29 cellular contexts compared by ENCODE assay signal in genomic region chrX:39981946-39982345, GRCh38.
"Had no signal": no experiment of that assay in that cellular context is flagged by ENCODE, and none has a peak within 500 bp of the region (broad histone marks: within the 10 kb centered on the region; RNA-seq: fewer than 3 reads in every experiment).

No MANE protein-coding gene starts in this region.

- DNase-seq: activated CD4-positive, alpha-beta memory T cell treated with anti-CD3 and anti-CD28 coated beads, Interleukin-2, amount 10 ng/mL, durations not matched to agents 7 days and 5 days; activated CD4-positive, alpha-beta T cell treated with anti-CD3 and anti-CD28 coated beads for 1 hour; activated CD4-positive, alpha-beta T cell treated with anti-CD3 and anti-CD28 coated beads for 4 hours; activated CD4-positive, alpha-beta T cell treated with anti-CD3 and anti-CD28 coated beads, Interleukin-2, amount 10 ng/mL, durations not matched to agents 7 days and 5 days; activated CD4-positive, alpha-beta T cell treated with anti-CD3 and anti-CD28 coated beads, Interleukin-2, amount 50 U/mL, for 4 hours; activated CD8-positive, alpha-beta memory T cell treated with anti-CD3 and anti-CD28 coated beads, Interleukin-2, amount 50 U/mL, for 48 hours; activated gamma-delta T cell; activated naive CD4-positive, alpha-beta T cell; activated naive CD4-positive, alpha-beta T cell treated with anti-CD3 and anti-CD28 coated beads, Interleukin-2, amount 10 ng/mL, durations not matched to agents 7 days and 5 days; activated T-cell treated with anti-CD3 and anti-CD28 coated beads for 4 hours; activated T-cell treated with anti-CD3 and anti-CD28 coated beads, Interleukin-2, amount 50 U/mL, for 24 hours; activated T-cell treated with anti-CD3 and anti-CD28 coated beads, Interleukin-2, amount 50 U/mL, for 72 hours; adrenal gland; amygdala; aorta; body of pancreas; caudate nucleus; cortex of kidney; dermis blood vessel endothelial cell; effector CD4-positive, alpha-beta T cell; effector memory CD8-positive, alpha-beta T cell; erythroblast; esophagus squamous epithelium; foreskin melanocyte; T-helper 2 cell had no signal

- H3K27ac ChIP-seq: adrenal gland, body of pancreas, esophagus squamous epithelium, gastroesophageal sphincter had no signal

- H3K4me1 ChIP-seq: adrenal gland, body of pancreas had no signal

- H3K27ac Mint-ChIP-seq: activated CD4-positive, alpha-beta memory T cell treated with anti-CD3 and anti-CD28 coated beads, Interleukin-2, amount 10 ng/mL, durations not matched to agents 7 days and 5 days; activated CD4-positive, alpha-beta T cell treated with anti-CD3 and anti-CD28 coated beads, Interleukin-2, amount 10 ng/mL, durations not matched to agents 7 days and 5 days; activated naive CD4-positive, alpha-beta T cell treated with anti-CD3 and anti-CD28 coated beads, Interleukin-2, amount 10 ng/mL, durations not matched to agents 7 days and 5 days; activated naive CD4-positive, alpha-beta T cell treated with anti-CD3 and anti-CD28 coated beads, Interleukin-2, amount 50 U/mL, for 72 hours; activated T-cell treated with anti-CD3 and anti-CD28 coated beads, Interleukin-2, amount 50 U/mL, for 24 hours; activated T-cell treated with anti-CD3 and anti-CD28 coated beads, Interleukin-2, amount 50 U/mL, for 72 hours; effector memory CD8-positive, alpha-beta T cell; WTC11 had no signal

- H3K9me3 ChIP-seq: adrenal gland, body of pancreas, esophagus squamous epithelium, gastroesophageal sphincter had no signal

- H3K36me3 Mint-ChIP-seq: activated naive CD4-positive, alpha-beta T cell treated with anti-CD3 and anti-CD28 coated beads, Interleukin-2, amount 10 ng/mL, durations not matched to agents 7 days and 5 days; activated naive CD4-positive, alpha-beta T cell treated with anti-CD3 and anti-CD28 coated beads, Interleukin-2, amount 50 U/mL, for 72 hours; WTC11 had no signal

- H3K4me3 ChIP-seq: adrenal gland, body of pancreas, esophagus squamous epithelium, gastroesophageal sphincter had no signal

- H3K27me3 ChIP-seq: adrenal gland, body of pancreas, esophagus squamous epithelium, gastroesophageal sphincter had no signal

- H3K36me3 ChIP-seq: adrenal gland, esophagus squamous epithelium, gastroesophageal sphincter had no signal

- H3K4me3 Mint-ChIP-seq: activated CD4-positive, alpha-beta memory T cell treated with anti-CD3 and anti-CD28 coated beads, Interleukin-2, amount 10 ng/mL, durations not matched to agents 7 days and 5 days; activated CD4-positive, alpha-beta T cell treated with anti-CD3 and anti-CD28 coated beads, Interleukin-2, amount 10 ng/mL, durations not matched to agents 7 days and 5 days; activated naive CD4-positive, alpha-beta T cell treated with anti-CD3 and anti-CD28 coated beads, Interleukin-2, amount 10 ng/mL, durations not matched to agents 7 days and 5 days; activated T-cell treated with anti-CD3 and anti-CD28 coated beads, Interleukin-2, amount 50 U/mL, for 24 hours; activated T-cell treated with anti-CD3 and anti-CD28 coated beads, Interleukin-2, amount 50 U/mL, for 72 hours; effector memory CD8-positive, alpha-beta T cell; WTC11 had no signal

- H3K27me3 Mint-ChIP-seq: activated CD4-positive, alpha-beta memory T cell treated with anti-CD3 and anti-CD28 coated beads, Interleukin-2, amount 10 ng/mL, durations not matched to agents 7 days and 5 days; effector memory CD8-positive, alpha-beta T cell had no signal

- H3K9me3 Mint-ChIP-seq: activated CD4-positive, alpha-beta memory T cell treated with anti-CD3 and anti-CD28 coated beads, Interleukin-2, amount 10 ng/mL, durations not matched to agents 7 days and 5 days; activated CD4-positive, alpha-beta T cell treated with anti-CD3 and anti-CD28 coated beads, Interleukin-2, amount 10 ng/mL, durations not matched to agents 7 days and 5 days; activated naive CD4-positive, alpha-beta T cell treated with anti-CD3 and anti-CD28 coated beads, Interleukin-2, amount 10 ng/mL, durations not matched to agents 7 days and 5 days; activated T-cell treated with anti-CD3 and anti-CD28 coated beads, Interleukin-2, amount 50 U/mL, for 24 hours; activated T-cell treated with anti-CD3 and anti-CD28 coated beads, Interleukin-2, amount 50 U/mL, for 72 hours; effector memory CD8-positive, alpha-beta T cell; WTC11 had no signal

- FAIRE-seq: colon had no signal

- ATAC-seq: activated T-cell treated with anti-CD3 and anti-CD28 coated beads, Interleukin-2, amount 50 U/mL, for 72 hours; body of pancreas; effector memory CD8-positive, alpha-beta T cell; gastroesophageal sphincter; WTC11 had no signal
